Comparison of ENCODE assay signal across 8 cellular contexts in the genomic region with DNA sequence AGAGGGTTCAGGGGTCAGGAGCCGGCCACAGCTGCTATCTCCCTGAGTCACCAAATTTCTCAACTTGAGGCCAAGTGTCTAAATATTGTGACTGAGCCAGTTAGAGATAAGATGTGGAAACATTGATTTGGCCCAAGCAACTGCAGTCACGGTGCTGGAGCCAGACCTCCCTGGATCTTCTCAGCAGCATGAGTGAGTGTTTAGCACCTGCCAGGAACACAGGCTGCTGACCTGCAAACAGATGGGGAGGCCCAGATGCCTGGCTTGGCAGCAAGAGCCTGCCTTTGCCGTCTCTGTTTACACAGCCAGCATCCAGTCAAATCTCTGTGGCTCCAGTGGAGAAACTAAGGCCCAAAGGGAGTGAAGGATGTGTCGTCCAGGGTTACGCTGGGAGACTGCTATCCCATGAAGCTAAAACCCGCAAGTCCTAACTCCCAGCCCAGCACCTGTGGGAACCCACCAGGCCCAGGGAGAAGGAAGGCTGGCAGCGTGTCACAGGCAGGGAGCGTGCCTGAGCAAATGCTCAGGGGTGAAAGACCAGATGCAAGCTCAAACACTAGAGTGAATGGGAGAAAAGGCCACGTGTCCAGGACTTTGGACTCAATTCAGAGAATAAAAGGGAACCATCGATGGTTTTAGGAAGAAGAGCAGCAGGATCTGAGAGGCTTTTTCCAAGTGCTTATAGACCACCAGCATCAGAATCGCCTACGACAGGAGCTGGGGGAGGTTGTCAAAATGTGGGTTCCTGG. TPM values are rescaled to one million over a fixed set of nuclear protein-coding genes. Genes with fewer than 3 reads are reported as not detected.
DNase-seq lines count a peak whose midpoint lies in the region; ATAC-seq and TF ChIP-seq lines count a peak whose summit lies in the region.

No MANE protein-coding gene starts in this region.

- TF ChIP-seq CTCF in cardiac fibroblast (IDR thresholded peaks at IDR 0.05; ENCODE audit: low read depth, low read length), result peak; percentile 1

- H3K4me3 ChIP-seq in cardiac fibroblast (replicated peaks in 1 of 2; ENCODE audit: low read depth in 2 of 2, low read length in 2 of 2) (no peak overlapping the region), H7 (ENCODE audit: insufficient read depth, low read depth, low read length) (no peak overlapping the region)

- no peaks in the 10 kb centered on the region for H3K36me3 ChIP-seq in H7 (replicated peaks; ENCODE audit: control insufficient read depth, insufficient read depth, low read length)

- DNase-seq in EH (ENCODE audit: low read depth) (peak; percentile 91), NCI-H510A (lab: John Stamatoyannopoulos, UW) (peak; percentile 33), cardiac fibroblast (ENCODE audit: low read depth in 2 of 2) (peak; percentile 73 to 95), mucosa of gallbladder (ENCODE audit: low spot score) (peak; percentile 93), NCI-H1048 (lab: John Stamatoyannopoulos, UW) (no peak), H7 (no peak), globus pallidus (ENCODE audit: low spot score) (no peak)

- no peaks in the 10 kb centered on the region for H3K27me3 ChIP-seq in H7 (ENCODE audit: control insufficient read depth, insufficient read depth, low read length)

- no peak for ATAC-seq in HG02623 (IDR thresholded peaks at IDR 0.05; ENCODE audit: unreplicated experiment)

RNA-seq across cellular contexts. Expression of a gene that starts 15.9 kb away (rescaled TPM):
- 101 TPM for total RNA-seq in mucosa of gallbladder
- total RNA-seq in H7 (2014; rRNA removed; shearing (Covaris generic)), result 14.3 and 15.4 TPM in 2 replicates

Comparison
In these comparisons a context has a peak if more than half of its experiments do, and no peak if none do; other contexts are left out.
1. DNase-seq: peak in EH (single experiment), NCI-H510A (single experiment), cardiac fibroblast (2 of 2) and mucosa of gallbladder (single experiment); none in NCI-H1048 (single experiment), H7 (single experiment) and globus pallidus (single experiment).